In the genomic region with DNA sequence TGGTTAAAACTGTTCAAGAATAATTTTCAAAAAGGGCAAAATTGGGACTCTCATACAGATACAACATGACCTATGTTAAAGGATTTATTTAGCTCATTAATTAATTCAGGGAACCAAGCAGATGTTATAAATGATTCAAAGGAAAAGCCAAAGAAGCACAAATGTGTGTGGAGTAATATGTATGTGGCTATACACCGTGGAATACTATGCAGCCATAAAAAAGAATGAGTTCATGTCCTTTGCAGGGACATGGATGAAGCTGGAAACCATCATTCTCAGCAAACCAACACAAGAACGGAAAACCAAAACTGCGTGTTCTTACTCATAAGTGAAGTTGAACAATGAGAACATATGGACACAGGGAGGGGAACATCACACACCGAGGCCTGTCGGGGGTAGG, we compare ENCODE assay signal across 8 cellular contexts. TPM values are rescaled to one million over a fixed set of nuclear protein-coding genes. Genes with fewer than 3 reads are reported as not detected.
DNase-seq lines count a peak whose midpoint lies in the region; ATAC-seq, FAIRE-seq and TF ChIP-seq lines count a peak whose summit lies in the region.
"Not testable (repeated sequence)": the region's sequence is repeated elsewhere in the genome, so short reads cannot be mapped to it uniquely, and the experiment has no call there.
"Had no signal": no experiment of that assay in that cellular context is flagged by ENCODE, and none has a peak within 500 bp of the region (broad histone marks: within the 10 kb centered on the region; RNA-seq: fewer than 3 reads in every experiment).

No MANE protein-coding gene starts in this region.

- not testable (repeated sequence) for H3K27me3 Mint-ChIP-seq in endothelial cell (ENCODE audit: unreplicated experiment)

- H3K36me3 Mint-ChIP-seq in endothelial cell (ENCODE audit: low read depth, unreplicated experiment): peaks cover 16% of the 10 kb centered on the region

- POLR2A ChIA-PET in HEK293 (lab: Yijun Ruan, JAX): not testable (repeated sequence)
- POLR2A ChIA-PET in K562 (lab: Yijun Ruan, JAX): interaction anchor here (1.0 kb wide), 1 partner anchor 10 kb away, joined by 5 read pairs; no protein-coding TSS in a partner anchor

- H3K9me1 ChIP-seq in K562 (ENCODE audit: control insufficient read depth, insufficient read depth, low read length): not testable (repeated sequence)

- not testable (repeated sequence) for H3K4me2 ChIP-seq in K562 (ENCODE audit: insufficient read depth, low read length)

- ATAC-seq in K562: not testable (repeated sequence)

- not testable (repeated sequence) for H3K4me3 ChIP-seq in HEK293 (ENCODE audit: low read depth, low read length); K562

- H3K27ac ChIP-seq in HEK293 (ENCODE audit: extremely low read depth, low read depth, low read length); K562 (ENCODE audit: extremely low read depth, low read depth, low read length): not testable (repeated sequence)

- intact Hi-C loops in K562 (cut with micrococcal nuclease): not testable (repeated sequence)

- TF ChIP-seq CTCF in HEK293 (tag by site-specific recombination; IDR thresholded peaks at IDR 0.05); K562 (IDR thresholded peaks at IDR 0.05 in 2 of 3, conservative IDR thresholded peaks at IDR 0.05 in 1 of 3; ENCODE audit: insufficient read depth in 2 of 3, low read depth in 1 of 3, low read length in 3 of 3); endothelial cell (IDR thresholded peaks at IDR 0.05; ENCODE audit: unreplicated experiment): not testable (repeated sequence)

- not testable (repeated sequence) for H3K27me3 ChIP-seq in K562 (ENCODE audit: control insufficient read depth in 2 of 2, insufficient read depth in 2 of 2, low read length in 2 of 2)

- BruUV-seq in K562 (replicated peaks; lab: Mats Ljungman, UMichigan): not testable (repeated sequence)

- CTCF ChIA-PET in HEK293 (lab: Yijun Ruan, JAX): interaction anchor here (0.7 kb wide), 1 partner anchor 219 kb away, joined by 4 read pairs; no protein-coding TSS in a partner anchor
- CTCF ChIA-PET in K562 (lab: Yijun Ruan, JAX; ENCODE audit: low intra/inter-chr PET ratio): not testable (repeated sequence)

- not testable (repeated sequence) for H3K9me3 Mint-ChIP-seq in endothelial cell (ENCODE audit: unreplicated experiment)

- H3K4me3 Mint-ChIP-seq in endothelial cell (ENCODE audit: unreplicated experiment): peak overlapping the region; percentile 42

- DNase-seq in K562 (ENCODE audit: extremely low read depth in 1 of 4, low spot score in 3 of 4); endothelial cell (ENCODE audit: low spot score): not testable (repeated sequence)

- in situ Hi-C loops in K562 (cut with MboI): not testable (repeated sequence)

- not testable (repeated sequence) for FAIRE-seq in K562 (lab: Jason Lieb, UNC)

- 57% methylated on average over 5 of the region's 5 CpGs for whole genome bisulfite sequencing in K562 (ENCODE audit: insufficient coverage, low coverage, missing lambda C conversion rate)

- TF ChIP-seq EP300 in K562 (IDR thresholded peaks at IDR 0.05; ENCODE audit: low read length): not testable (repeated sequence)

- peaks cover 0 to 36% of the 10 kb centered on the region in 2 experiments; a peak in 2 of 3 replicates for H3K36me3 ChIP-seq in HEK293 (ENCODE audit: control insufficient read depth in 2 of 2, insufficient read depth in 1 of 2, low read length in 2 of 2)
- not testable (repeated sequence) for H3K36me3 ChIP-seq in K562 (ENCODE audit: control insufficient read depth, insufficient read depth, low read length)

- H3K4me1 Mint-ChIP-seq in endothelial cell (ENCODE audit: unreplicated experiment): not testable (repeated sequence)

- TF ChIP-seq POLR2A in K562 (conservative IDR thresholded peaks at IDR 0.05): not testable (repeated sequence)

- H2AFZ ChIP-seq in K562 (ENCODE audit: low read depth, low read length): not testable (repeated sequence)

- H3K9ac ChIP-seq in K562 (ENCODE audit: insufficient read depth in 1 of 2, low read depth in 2 of 2, low read length in 2 of 2): not testable (repeated sequence)

- not testable (repeated sequence) for H3K4me1 ChIP-seq in HEK293 (ENCODE audit: control insufficient read depth, insufficient read depth, low read length); K562 (replicated peaks in 1 of 2; ENCODE audit: control insufficient read depth in 2 of 2, insufficient read depth in 2 of 2, low read length in 2 of 2)

- H3K27ac Mint-ChIP-seq in endothelial cell (ENCODE audit: unreplicated experiment): not testable (repeated sequence)

- TF ChIP-seq RAD21 in K562 (CRISPR knock-in tag; conservative IDR thresholded peaks at IDR 0.05 in 1 of 2, IDR thresholded peaks at IDR 0.05 in 1 of 2): not testable (repeated sequence)

- H3K9me3 ChIP-seq in HEK293 (ENCODE audit: control insufficient read depth, insufficient read depth, low read depth, low read length); K562 (replicated peaks; ENCODE audit: control insufficient read depth, insufficient read depth, low read depth, low read length): not testable (repeated sequence)

- not testable (repeated sequence) for H4K20me1 ChIP-seq in K562 (replicated peaks; ENCODE audit: control insufficient read depth, insufficient read depth, low read length)

- not testable (repeated sequence) for H3K79me2 ChIP-seq in K562 (ENCODE audit: control insufficient read depth, insufficient read depth, low read length)

TF ChIP-seq in HEK293, 187 proteins besides CTCF, POLR2A, EP300 and RAD21:
- TF ChIP-seq ZNF146 (tag by site-specific recombination; IDR thresholded peaks at IDR 0.05): peak; percentile 79

TF ChIP-seq in K562, 482 proteins besides CTCF, POLR2A, EP300 and RAD21:
- peak; percentile 88 for TF ChIP-seq ZNF146 (CRISPR knock-in tag; IDR thresholded peaks at IDR 0.05; ENCODE audit: unreplicated experiment)

RNA-seq across cellular contexts. Expression of gene FAM114A1, which starts 48.7 kb away (rescaled TPM):
- 39.9 and 41.6 TPM in 2 replicates for total RNA-seq in K562 (2011; cell fraction: chromatin; rRNA removed; ENCODE audit: low replicate concordance)
- total RNA-seq in K562 (2011; cell fraction: nucleolus; rRNA removed): 22.4 and 27.0 TPM in 2 replicates
- total RNA-seq in K562 (2011; cell fraction: nucleoplasm; rRNA removed): 20.4 and 26.9 TPM in 2 replicates
- total RNA-seq in K562 (2014; rRNA removed) (2.6 and 3.1 TPM in 2 replicates), K562 (2014; rRNA removed; fragmentation: Illumina TruSeq; extraction: Trizol) (4.3 and 5.3 TPM in 2 replicates), K562 (2015; rRNA removed; fragmentation: Illumina TruSeq; extraction: Trizol) (4.4 and 5.0 TPM in 2 replicates), K562 (2021) (5.1 and 6.6 TPM in 2 replicates), endothelial cell (ENCODE audit: unreplicated experiment) (27.0 TPM)
- polyA plus RNA-seq in K562 (2011; rRNA removed) (12.0 and 25.4 TPM in 2 replicates), K562 (2014; fragmentation: Illumina TruSeq; extraction: Trizol) (3.4 and 5.4 TPM in 2 replicates), K562 (2014; fragmentation: Nextera tagmentation; extraction: Ambion mirVana) (1 to 10 TPM; 1.8 to 2.6 TPM), K562 (2014; rRNA removed) (4.5 and 5.3 TPM in 2 replicates)
- polyA plus RNA-seq in K562 (2011; cell fraction: cytosol; rRNA removed): 12.8 and 23.1 TPM in 2 replicates
- 12.7 and 20.4 TPM in 2 replicates for polyA plus RNA-seq in K562 (2011; cell fraction: nucleus; rRNA removed)
- polyA plus RNA-seq in K562 (2012): 3.7 and 6.7 TPM in 2 replicates
- polyA minus RNA-seq in K562 (2011; rRNA and poly(A)+ RNA removed): 13.6 and 24.1 TPM in 2 replicates
- 3.8 and 7.8 TPM in 2 replicates for polyA minus RNA-seq in K562 (2011; cell fraction: cytosol; rRNA and poly(A)+ RNA removed)
- 6.9 and 27.2 TPM in 2 replicates for polyA minus RNA-seq in K562 (2011; cell fraction: nucleus; rRNA and poly(A)+ RNA removed)
- total RNA-seq: CD4-positive, alpha-beta T cell; CD4-positive, CD25-positive, alpha-beta regulatory T cell; CD8-positive, alpha-beta T cell had no signal
- polyA plus RNA-seq: CD4-positive, CD25-positive, alpha-beta regulatory T cell; CD8-positive, alpha-beta memory T cell had no signal

RNA-seq across cellular contexts. Expression of gene TLR6, which starts 59.6 kb away (rescaled TPM):
- 1.7 and 5.7 TPM in 2 replicates for total RNA-seq in K562 (2011; cell fraction: chromatin; rRNA removed; ENCODE audit: low replicate concordance)
- total RNA-seq in K562 (2011; cell fraction: nucleolus; rRNA removed): 1.0 and 1.4 TPM in 2 replicates
- 2.3 and 3.6 TPM in 2 replicates for total RNA-seq in K562 (2011; cell fraction: nucleoplasm; rRNA removed)
- 0.64 and 0.65 TPM in 2 replicates for total RNA-seq in K562 (2014; rRNA removed)
- 1.4 and 1.6 TPM in 2 replicates for total RNA-seq in K562 (2014; rRNA removed; fragmentation: Illumina TruSeq; extraction: Trizol)
- 0.68 and 0.91 TPM in 2 replicates for total RNA-seq in K562 (2015; rRNA removed; fragmentation: Illumina TruSeq; extraction: Trizol)
- 0.95 and 1.5 TPM in 2 replicates for total RNA-seq in K562 (2021)
- polyA plus RNA-seq in K562 (2011; rRNA removed): 0.69 and 1.9 TPM in 2 replicates
- 0.36 and 0.41 TPM in 2 replicates for polyA plus RNA-seq in K562 (2011; cell fraction: cytosol; rRNA removed)
- 0.45 and 0.51 TPM in 2 replicates for polyA plus RNA-seq in K562 (2011; cell fraction: nucleus; rRNA removed)
- 0.76 and 1.0 TPM in 2 replicates for polyA plus RNA-seq in K562 (2012)
- polyA plus RNA-seq in K562 (2014; fragmentation: Illumina TruSeq; extraction: Trizol): 1.1 and 1.3 TPM in 2 replicates
- polyA plus RNA-seq in K562 (2014; fragmentation: Nextera tagmentation; extraction: Ambion mirVana): under 1 TPM; 0.08 to 0.45 TPM
- 0.62 and 1.00 TPM in 2 replicates for polyA plus RNA-seq in K562 (2014; rRNA removed)
- 1.7 and 2.6 TPM in 2 replicates for polyA minus RNA-seq in K562 (2011; rRNA and poly(A)+ RNA removed)
- 0.46 and 1.3 TPM in 2 replicates for polyA minus RNA-seq in K562 (2011; cell fraction: cytosol; rRNA and poly(A)+ RNA removed)
- polyA minus RNA-seq in K562 (2011; cell fraction: nucleus; rRNA and poly(A)+ RNA removed): 0.54 and 0.67 TPM in 2 replicates
- 0.85 TPM for total RNA-seq in endothelial cell (ENCODE audit: unreplicated experiment)
- total RNA-seq: Caco-2 had no signal
